8 cellular contexts compared by ENCODE assay signal in the genomic region with DNA sequence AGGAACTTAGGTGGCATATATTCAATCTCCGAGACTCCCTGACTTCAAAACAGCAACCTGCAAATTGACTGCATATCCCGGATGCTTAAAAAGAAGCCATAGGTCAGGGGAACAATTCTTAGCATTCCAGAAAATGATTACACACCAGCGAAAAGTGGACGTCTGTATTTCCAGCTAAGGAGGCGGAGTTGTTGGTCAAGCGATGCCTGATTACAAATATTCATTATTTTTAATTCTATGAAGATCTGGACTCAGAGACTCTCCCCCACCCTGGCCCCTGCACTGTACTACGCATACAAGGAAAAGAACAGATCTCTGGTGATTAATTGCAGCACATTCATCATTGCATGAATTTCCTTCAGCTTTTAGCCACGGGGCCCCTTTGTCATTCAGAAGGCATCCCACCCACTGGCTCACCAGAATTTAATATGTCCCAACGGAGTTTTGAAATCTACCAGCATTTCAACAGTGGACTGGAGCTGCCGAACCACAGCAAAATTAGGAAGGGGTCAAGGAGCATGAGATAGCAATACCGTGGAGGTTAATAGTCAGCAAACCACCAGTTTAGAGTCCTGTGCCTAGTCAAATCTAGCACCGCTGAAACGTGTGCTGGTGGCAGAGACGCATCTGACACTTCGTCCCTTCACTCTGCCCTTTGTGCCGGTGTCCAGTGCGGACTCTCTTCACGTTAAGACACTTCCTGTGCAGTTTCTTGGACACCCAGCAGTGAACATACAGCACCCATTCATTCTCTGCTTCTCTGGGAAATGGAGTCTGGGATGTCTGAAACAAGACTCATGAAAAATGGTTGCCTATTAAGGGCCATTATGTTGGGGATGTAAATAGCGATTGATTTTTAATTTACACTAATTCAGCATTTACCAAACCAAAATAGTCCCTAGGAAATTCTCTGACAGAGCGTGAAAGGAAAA. TPM values are rescaled to one million over a fixed set of nuclear protein-coding genes. Genes with fewer than 3 reads are reported as not detected.
DNase-seq lines count a peak whose midpoint lies in the region; ATAC-seq, FAIRE-seq and TF ChIP-seq lines count a peak whose summit lies in the region.
"Not testable (repeated sequence)": the region's sequence is repeated elsewhere in the genome, so short reads cannot be mapped to it uniquely, and the experiment has no call there.

No MANE protein-coding gene starts in this region.

- intact Hi-C loops in K562 (cut with micrococcal nuclease), result not testable (repeated sequence)
- intact Hi-C loops in heart right ventricle (cut with DNase I) (loop anchor here in 2 of 10 donors (10.0 kb wide), 2 partner anchors 53 to 63 kb away; no protein-coding TSS in a partner anchor), aorta (cut with DNase I) (loop anchor here in 1 of 2 donors (10.0 kb wide), 1 partner anchor 53 kb away; no protein-coding TSS in a partner anchor)

- TF ChIP-seq RAD21 in K562 (CRISPR knock-in tag; conservative IDR thresholded peaks at IDR 0.05 in 1 of 2, IDR thresholded peaks at IDR 0.05 in 1 of 2), result not testable (repeated sequence)

- DNase-seq in ELF-1 (ENCODE audit: low read depth, low spot score) (peak; percentile 32), NCI-H226 (peak; percentile 51), retina (peak; percentile 38)
- DNase-seq in K562 (ENCODE audit: extremely low read depth in 1 of 4, low spot score in 3 of 4); epithelial cell of prostate (ENCODE audit: low read depth, low spot score); heart right ventricle; mesothelial cell of epicardium (ENCODE audit: low spot score in 2 of 2, unreplicated experiment in 2 of 2); aorta: not testable (repeated sequence)

- H3K4me1 Mint-ChIP-seq in mesothelial cell of epicardium, result peaks cover 62% of the 10 kb centered on the region

- H3K27ac ChIP-seq in K562 (ENCODE audit: extremely low read depth, low read depth, low read length), result not testable (repeated sequence)
- peak overlapping the region; percentile 99 for H3K27ac ChIP-seq in epithelial cell of prostate
- H3K27ac ChIP-seq in heart right ventricle, result peak overlapping the region; percentile 40 to 84 (median 74)
- H3K27ac ChIP-seq in aorta (ENCODE audit: low read depth in 1 of 2, low read length in 2 of 2), result peak overlapping the region; percentile 71 to 90

- H3K27me3 ChIP-seq in K562 (ENCODE audit: control insufficient read depth in 2 of 2, insufficient read depth in 2 of 2, low read length in 2 of 2), result peaks cover 2 to 36% of the 10 kb centered on the region in 2 experiments; a peak in 3 of 5 replicates
- not testable (repeated sequence) for H3K27me3 ChIP-seq in heart right ventricle; aorta (ENCODE audit: control insufficient read depth in 1 of 2, insufficient read depth in 2 of 2, low read length in 1 of 2)

- peak; percentile 6 for FAIRE-seq in K562 (lab: Jason Lieb, UNC)

- not testable (repeated sequence) for H3K4me2 ChIP-seq in K562 (ENCODE audit: insufficient read depth, low read length)

- TF ChIP-seq CTCF in K562 (IDR thresholded peaks at IDR 0.05 in 2 of 3, conservative IDR thresholded peaks at IDR 0.05 in 1 of 3; ENCODE audit: insufficient read depth in 2 of 3, low read depth in 1 of 3, low read length in 3 of 3); heart right ventricle (IDR thresholded peaks at IDR 0.05); mesothelial cell of epicardium (IDR thresholded peaks at IDR 0.05; ENCODE audit: unreplicated experiment): not testable (repeated sequence)

- not testable (repeated sequence) for H3K79me2 ChIP-seq in K562 (ENCODE audit: control insufficient read depth, insufficient read depth, low read length)

- H3K9me3 Mint-ChIP-seq in mesothelial cell of epicardium, result not testable (repeated sequence)

- H3K27me3 Mint-ChIP-seq in mesothelial cell of epicardium (ENCODE audit: low read depth), result not testable (repeated sequence)

- not testable (repeated sequence) for H3K9ac ChIP-seq in K562 (ENCODE audit: insufficient read depth in 1 of 2, low read depth in 2 of 2, low read length in 2 of 2)

- peak overlapping the region; percentile 84 for H3K27ac Mint-ChIP-seq in mesothelial cell of epicardium

- not testable (repeated sequence) for ATAC-seq in K562; heart right ventricle; aorta (ENCODE audit: low FRiP score)

- H3K9me3 ChIP-seq in K562 (replicated peaks; ENCODE audit: control insufficient read depth, insufficient read depth, low read depth, low read length); heart right ventricle; aorta (ENCODE audit: control insufficient read depth, low read length): not testable (repeated sequence)

- H3K4me1 ChIP-seq in K562 (replicated peaks in 1 of 2; ENCODE audit: control insufficient read depth in 2 of 2, insufficient read depth in 2 of 2, low read length in 2 of 2); aorta (ENCODE audit: control insufficient read depth in 1 of 2, insufficient read depth in 2 of 2, low read length in 2 of 2): not testable (repeated sequence)
- peaks cover 14 to 94% (median 59%) of the 10 kb centered on the region in 9 donors for H3K4me1 ChIP-seq in heart right ventricle

- not testable (repeated sequence) for BruUV-seq in K562 (replicated peaks; lab: Mats Ljungman, UMichigan)

- not testable (repeated sequence) for H3K9me1 ChIP-seq in K562 (ENCODE audit: control insufficient read depth, insufficient read depth, low read length)

- under 1% methylated on average over 14 of the region's 20 CpGs for WGBS in K562 (ENCODE audit: insufficient coverage, low coverage, missing lambda C conversion rate)
- WGBS in heart right ventricle, 2 donors, result 26 to 39% methylated on average over 13 to 17 of the region's 20 CpGs
- WGBS in aorta, 2 donors, result 40 to 42% methylated on average over 14 to 17 of the region's 20 CpGs

- H4K20me1 ChIP-seq in K562 (replicated peaks; ENCODE audit: control insufficient read depth, insufficient read depth, low read length), result not testable (repeated sequence)

- TF ChIP-seq POLR2A in K562 (conservative IDR thresholded peaks at IDR 0.05), result not testable (repeated sequence)

- H3K36me3 Mint-ChIP-seq in mesothelial cell of epicardium, result peaks cover 18% of the 10 kb centered on the region

- POLR2A ChIA-PET in K562 (lab: Yijun Ruan, JAX), result interaction anchor here (0.7 kb wide), 1 partner anchor 9 kb away, joined by 3 read pairs; no protein-coding TSS in a partner anchor

- H3K4me3 Mint-ChIP-seq in mesothelial cell of epicardium, result not testable (repeated sequence)

- CTCF ChIA-PET in K562 (lab: Yijun Ruan, JAX; ENCODE audit: low intra/inter-chr PET ratio), result not testable (repeated sequence)

- TF ChIP-seq EP300 in K562 (IDR thresholded peaks at IDR 0.05; ENCODE audit: low read length), result not testable (repeated sequence)

- not testable (repeated sequence) for H3K4me3 ChIP-seq in K562; heart right ventricle; aorta (ENCODE audit: low read length in 2 of 2)

- H3K36me3 ChIP-seq in K562 (ENCODE audit: control insufficient read depth, insufficient read depth, low read length); heart right ventricle; aorta (ENCODE audit: control insufficient read depth in 1 of 2, insufficient read depth in 2 of 2, low read length in 1 of 2): not testable (repeated sequence)

- not testable (repeated sequence) for H2AFZ ChIP-seq in K562 (ENCODE audit: low read depth, low read length)

- in situ Hi-C loops in K562 (cut with MboI), result not testable (repeated sequence)

RNA-seq across cellular contexts. Expression of a gene that starts 46.8 kb away (rescaled TPM):
- not detected in 2 replicates for total RNA-seq in K562 (2011; cell fraction: chromatin; rRNA removed; ENCODE audit: low replicate concordance)
- total RNA-seq in K562 (2011; cell fraction: nucleolus; rRNA removed), result not detected in 2 replicates
- total RNA-seq in K562 (2011; cell fraction: nucleoplasm; rRNA removed), result not detected in 2 replicates
- total RNA-seq in K562 (2014; rRNA removed), result 0.08 TPM in 1 of 2 replicates, not detected in the other
- total RNA-seq in K562 (2014; rRNA removed; fragmentation: Illumina TruSeq; extraction: Trizol), result not detected in 2 replicates
- total RNA-seq in K562 (2015; rRNA removed; fragmentation: Illumina TruSeq; extraction: Trizol), result under 0.01 TPM in 1 of 2 replicates, not detected in the other
- 0.07 and 0.27 TPM in 2 replicates for total RNA-seq in K562 (2021)
- 0.01 TPM in 1 of 2 replicates, not detected in the other for polyA plus RNA-seq in K562 (2011; rRNA removed)
- 0.01 TPM in 1 of 2 replicates, not detected in the other for polyA plus RNA-seq in K562 (2011; cell fraction: cytosol; rRNA removed)
- not detected in 2 replicates for polyA plus RNA-seq in K562 (2011; cell fraction: nucleus; rRNA removed)
- polyA plus RNA-seq in K562 (2012), result 0.07 and 0.14 TPM in 2 replicates
- 0.01 TPM in 2 replicates for polyA plus RNA-seq in K562 (2014; fragmentation: Illumina TruSeq; extraction: Trizol)
- polyA plus RNA-seq in K562 (2014; fragmentation: Nextera tagmentation; extraction: Ambion mirVana), result under 1 TPM; 0.13 to 0.18 TPM
- polyA plus RNA-seq in K562 (2014; rRNA removed), result 0.03 TPM in 1 of 2 replicates, not detected in the other
- not detected in 2 replicates for polyA minus RNA-seq in K562 (2011; rRNA and poly(A)+ RNA removed)
- polyA minus RNA-seq in K562 (2011; cell fraction: cytosol; rRNA and poly(A)+ RNA removed), result 0.27 TPM in 1 of 2 replicates, not detected in the other
- polyA minus RNA-seq in K562 (2011; cell fraction: nucleus; rRNA and poly(A)+ RNA removed), result under 0.01 TPM in 1 of 2 replicates, not detected in the other
- total RNA-seq in heart right ventricle, result 100 to 1,000 TPM; 287 to 655 (median 537) TPM
- polyA plus RNA-seq in heart right ventricle, result 100 to 1,000 TPM in 1 of 2 donors, 10 to 100 TPM in 1; 38.6 to 115 TPM
- 281 to 302 TPM (median 293 TPM) in 3 replicates for total RNA-seq in mesothelial cell of epicardium
- total RNA-seq in aorta, result 100 to 1,000 TPM; 319 to 374 TPM
- polyA plus RNA-seq in aorta, result 100 to 1,000 TPM in 1 of 2 donors, 10 to 100 TPM in 1; 68.4 to 104 TPM

Comparison
In these comparisons a context has a peak if more than half of its experiments do, and no peak if none do; other contexts are left out.
1. RNA of a gene that starts 46.8 kb away (total RNA-seq): 287 to 655 TPM in heart right ventricle, 319 to 374 TPM in aorta and 281 to 302 TPM in mesothelial cell of epicardium; under 0.01 to 0.27 TPM in K562; every median in the first group is over 100 times any median in the second.